In genomic region chr5:88826959-88827585, GRCh38 we compare ENCODE assay signal across 8 cellular contexts. TPM values are rescaled to one million over a fixed set of nuclear protein-coding genes. Genes with fewer than 3 reads are reported as not detected.
DNase-seq lines count a peak whose midpoint lies in the region; ATAC-seq and TF ChIP-seq lines count a peak whose summit lies in the region.

No MANE protein-coding gene starts in this region.

- CTCF ChIA-PET in OCI-LY7 (lab: Charles Lee; ENCODE audit: unreplicated experiment) = no interaction called here

- peaks cover 5% of the 10 kb centered on the region; the same call in 1 of the 2 replicates for H3K36me3 ChIP-seq in OCI-LY7 (ENCODE audit: insufficient read depth, low read length)

- peaks cover 90% of the 10 kb centered on the region for H3K4me1 ChIP-seq in OCI-LY7 (ENCODE audit: insufficient read depth, low read length, poor library complexity, severe bottlenecking)

- peaks cover 34% of the 10 kb centered on the region for H3K4me1 Mint-ChIP-seq in activated CD4-positive, alpha-beta T cell treated with anti-CD3 and anti-CD28 coated beads, Interleukin-2, amount 10 ng/mL, durations not matched to agents 24 days and 14 days

- peaks cover 15% of the 10 kb centered on the region for H3K27me3 Mint-ChIP-seq in activated CD4-positive, alpha-beta T cell treated with anti-CD3 and anti-CD28 coated beads, Interleukin-2, amount 10 ng/mL, durations not matched to agents 24 days and 14 days

- DNase-seq in activated CD4-positive, alpha-beta T cell treated with anti-CD3 and anti-CD28 coated beads, Interleukin-2, amount 10 ng/mL, durations not matched to agents 24 days and 14 days = peak; percentile 55
- DNase-seq in activated CD4-positive, alpha-beta T cell treated with anti-CD3 and anti-CD28 coated beads, Interleukin-2, amount 50 U/mL, for 1 hour = no peak
- DNase-seq in OCI-LY7 (ENCODE audit: low spot score) (peak; percentile 83), dermis blood vessel endothelial cell (peak; percentile 99), myocyte (ENCODE audit: low read depth) (peak; percentile 15), SW 1271 (lab: John Stamatoyannopoulos, UW) (no peak), NCI-H446 treated with DMSO at 0.1 percent for 48 hours (lab: John Stamatoyannopoulos, UW) (no peak)

- no TSS peak for BruUV-seq in OCI-LY7 (replicated peaks; lab: Mats Ljungman, UMichigan)

- H4K20me1 ChIP-seq in OCI-LY7 (ENCODE audit: insufficient read depth, low read length) = no peaks in the 10 kb centered on the region; the same call in 1 of the 2 replicates

- ATAC-seq in HG02943 (IDR thresholded peaks at IDR 0.05; ENCODE audit: low read depth, unreplicated experiment) = peak; percentile 54

- H2AFZ ChIP-seq in OCI-LY7 (ENCODE audit: low read length) = no peak overlapping the region

- POLR2A ChIA-PET in OCI-LY7 (lab: Charles Lee) = interaction anchor here (0.6 to 3.6 kb wide), 9 partner anchors 10 to 94 kb away, joined by 3 to 21 read pairs (median 4); partner anchors contain the start of gene MEF2C

- TF ChIP-seq CTCF in OCI-LY7 (conservative IDR thresholded peaks at IDR 0.05; ENCODE audit: low read length) = no peak

- peaks cover 5% of the 10 kb centered on the region; the same call in 1 of the 2 replicates for H3K79me2 ChIP-seq in OCI-LY7 (ENCODE audit: insufficient read depth, low read depth, low read length)

- no peaks in the 10 kb centered on the region for H3K9me3 ChIP-seq in OCI-LY7 (ENCODE audit: low read length)

- no peaks in the 10 kb centered on the region for H3K9me3 Mint-ChIP-seq in activated CD4-positive, alpha-beta T cell treated with anti-CD3 and anti-CD28 coated beads, Interleukin-2, amount 10 ng/mL, durations not matched to agents 24 days and 14 days

- no peaks in the 10 kb centered on the region for H3K9me2 ChIP-seq in OCI-LY7 (ENCODE audit: insufficient read depth, low read length)

- H3K4me3 Mint-ChIP-seq in activated CD4-positive, alpha-beta T cell treated with anti-CD3 and anti-CD28 coated beads, Interleukin-2, amount 10 ng/mL, durations not matched to agents 24 days and 14 days = peak overlapping the region; percentile 36

- H3K27ac Mint-ChIP-seq in activated CD4-positive, alpha-beta T cell treated with anti-CD3 and anti-CD28 coated beads, Interleukin-2, amount 10 ng/mL, durations not matched to agents 24 days and 14 days = peak overlapping the region; percentile 35

- no peaks in the 10 kb centered on the region for H3K36me3 Mint-ChIP-seq in activated CD4-positive, alpha-beta T cell treated with anti-CD3 and anti-CD28 coated beads, Interleukin-2, amount 10 ng/mL, durations not matched to agents 24 days and 14 days (ENCODE audit: low read depth)

- H3K4me2 ChIP-seq in OCI-LY7 (ENCODE audit: low read length) = peak overlapping the region; percentile 82

- H3K27ac ChIP-seq in OCI-LY7 (ENCODE audit: low read depth, low read length, poor library complexity, severe bottlenecking) = peak overlapping the region; percentile 78

- intact Hi-C loops in activated CD4-positive, alpha-beta T cell treated with anti-CD3 and anti-CD28 coated beads, Interleukin-2, amount 10 ng/mL, durations not matched to agents 24 days and 14 days (cut with micrococcal nuclease) = loop anchor here (5.0 kb wide), 1 partner anchor 575 kb away; no protein-coding TSS in a partner anchor
- intact Hi-C loops in OCI-LY7 (cut with micrococcal nuclease; ENCODE audit: unreplicated experiment) = loop anchor here (1.0 to 2.0 kb wide), 2 partner anchors 95 to 152 kb away; no protein-coding TSS in a partner anchor

- H3K4me3 ChIP-seq in OCI-LY7 (ENCODE audit: low read depth, low read length, poor library complexity, severe bottlenecking) = peak overlapping the region; percentile 54

RNA-seq across cellular contexts. Expression of gene MEF2C, which starts 55.9 kb away (rescaled TPM):
- 0.33 and 0.71 TPM in 2 replicates for total RNA-seq in activated CD4-positive, alpha-beta T cell treated with anti-CD3 and anti-CD28 coated beads, Interleukin-2, amount 10 ng/mL, durations not matched to agents 24 days and 14 days
- 5.5 and 9.5 TPM in 2 replicates for total RNA-seq in OCI-LY7 (2014; rRNA removed; shearing (Covaris generic))
- total RNA-seq in OCI-LY7 (2022) (57.6 and 58.7 TPM in 2 replicates), dermis blood vessel endothelial cell (132 and 169 TPM in 2 replicates), myocyte (254 and 364 TPM in 2 replicates)
- 92.7 TPM for polyA plus RNA-seq in myocyte (2012)

Comparison
In these comparisons a context has a peak if more than half of its experiments do, and no peak if none do; other contexts are left out.
1. DNase-seq: peak in activated CD4-positive, alpha-beta T cell treated with anti-CD3 and anti-CD28 coated beads, Interleukin-2, amount 10 ng/mL, durations not matched to agents 24 days and 14 days (single experiment), OCI-LY7 (single experiment), dermis blood vessel endothelial cell (single experiment) and myocyte (single experiment); none in activated CD4-positive, alpha-beta T cell treated with anti-CD3 and anti-CD28 coated beads, Interleukin-2, amount 50 U/mL, for 1 hour (single experiment), SW 1271 (0 of 2) and NCI-H446 treated with DMSO at 0.1 percent for 48 hours (single experiment).